ENCODE assay signal across 17 cellular contexts in genomic region chr16:50837324-50837723, GRCh38.
"Had no signal": no experiment of that assay in that cellular context is flagged by ENCODE, and none has a peak within 500 bp of the region (broad histone marks: within the 10 kb centered on the region; RNA-seq: fewer than 3 reads in every experiment).

No MANE protein-coding gene starts in this region.

- H3K4me3 ChIP-seq: hepatocyte, psoas muscle, right lobe of liver, spleen, stomach, thyroid gland, upper lobe of left lung had no signal

- H3K27ac ChIP-seq: hepatocyte, psoas muscle, spleen, stomach, thyroid gland, upper lobe of left lung had no signal

- H3K4me1 ChIP-seq: psoas muscle, thyroid gland had no signal

- H3K27me3 ChIP-seq: right lobe of liver, thyroid gland had no signal

- H3K36me3 ChIP-seq: right lobe of liver, spleen, stomach, thyroid gland, upper lobe of left lung had no signal

- H3K9me3 ChIP-seq: psoas muscle, right lobe of liver, stomach, thyroid gland, upper lobe of left lung had no signal

- ATAC-seq: naive thymus-derived CD4-positive, alpha-beta T cell; psoas muscle had no signal

- DNase-seq: dermis blood vessel endothelial cell; effector CD8-positive, alpha-beta T cell; foreskin melanocyte; naive thymus-derived CD4-positive, alpha-beta T cell; nephron progenitor cell; psoas muscle; retina; right lobe of liver; spleen; stimulated activated CD4-positive, alpha-beta T cell treated with anti-CD3 and anti-CD28 coated beads, Interleukin-15, amount 100 ng/mL, for 24 hours; stimulated activated CD4-positive, alpha-beta T cell treated with anti-CD3 and anti-CD28 coated beads, Interleukin-2, amount 100 ng/mL, for 24 hours; stimulated activated CD4-positive, alpha-beta T cell treated with anti-CD3 and anti-CD28 coated beads, Interleukin-4, amount 100 ng/mL, for 4 hours; stimulated activated naive CD4-positive, alpha-beta T cell; stomach; thyroid gland; upper lobe of left lung had no signal
